8 cellular contexts compared by ENCODE assay signal in the genomic region with DNA sequence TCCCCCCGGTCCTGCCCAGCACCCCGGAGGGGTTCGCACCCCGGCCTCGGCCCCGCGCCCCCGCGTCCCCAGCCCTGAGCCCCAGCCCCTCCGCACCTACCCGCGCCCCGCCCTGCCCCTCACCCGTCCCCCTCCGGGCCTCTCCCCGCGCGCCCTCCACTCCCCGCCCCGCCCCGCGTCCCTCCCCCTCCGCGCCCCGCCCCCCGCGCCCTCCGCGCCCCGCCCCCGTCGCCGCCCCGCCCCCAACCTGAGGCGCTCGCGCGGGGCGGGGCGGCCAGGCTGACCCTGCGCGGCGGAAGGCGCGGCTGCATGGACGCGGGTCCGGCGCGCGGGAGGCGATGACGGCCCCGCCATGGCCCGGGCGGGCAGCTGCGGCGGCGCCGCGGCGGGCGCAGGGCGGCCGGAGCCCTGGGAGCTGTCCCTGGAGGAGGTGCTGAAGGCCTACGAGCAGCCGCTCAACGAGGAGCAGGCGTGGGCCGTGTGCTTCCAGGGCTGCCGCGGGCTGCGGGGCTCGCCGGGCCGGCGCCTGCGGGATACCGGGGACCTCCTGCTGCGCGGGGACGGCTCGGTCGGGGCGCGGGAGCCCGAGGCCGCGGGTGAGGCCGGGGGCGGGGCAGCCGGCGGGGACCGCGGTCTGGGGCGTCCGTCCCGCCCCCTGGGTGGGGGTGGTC. TPM values are rescaled to one million over a fixed set of nuclear protein-coding genes. Genes with fewer than 3 reads are reported as not detected.
DNase-seq lines count a peak whose midpoint lies in the region; ATAC-seq and TF ChIP-seq lines count a peak whose summit lies in the region.

A gene with protein sequence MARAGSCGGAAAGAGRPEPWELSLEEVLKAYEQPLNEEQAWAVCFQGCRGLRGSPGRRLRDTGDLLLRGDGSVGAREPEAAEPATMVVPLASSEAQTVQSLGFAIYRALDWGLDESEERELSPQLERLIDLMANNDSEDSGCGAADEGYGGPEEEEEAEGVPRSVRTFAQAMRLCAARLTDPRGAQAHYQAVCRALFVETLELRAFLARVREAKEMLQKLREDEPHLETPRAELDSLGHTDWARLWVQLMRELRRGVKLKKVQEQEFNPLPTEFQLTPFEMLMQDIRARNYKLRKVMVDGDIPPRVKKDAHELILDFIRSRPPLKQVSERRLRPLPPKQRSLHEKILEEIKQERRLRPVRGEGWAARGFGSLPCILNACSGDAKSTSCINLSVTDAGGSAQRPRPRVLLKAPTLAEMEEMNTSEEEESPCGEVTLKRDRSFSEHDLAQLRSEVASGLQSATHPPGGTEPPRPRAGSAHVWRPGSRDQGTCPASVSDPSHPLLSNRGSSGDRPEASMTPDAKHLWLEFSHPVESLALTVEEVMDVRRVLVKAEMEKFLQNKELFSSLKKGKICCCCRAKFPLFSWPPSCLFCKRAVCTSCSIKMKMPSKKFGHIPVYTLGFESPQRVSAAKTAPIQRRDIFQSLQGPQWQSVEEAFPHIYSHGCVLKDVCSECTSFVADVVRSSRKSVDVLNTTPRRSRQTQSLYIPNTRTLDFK (plus strand): TSS at position 277 of the 671 bp plus-strand sequence. CDS start 76 bp downstream, at position 353.

- peaks cover 0 to 29% of the 10 kb centered on the region in 2 donors for H3K27me3 ChIP-seq in left lung

- peak; percentile 57 for DNase-seq in NCI-H1436 (lab: John Stamatoyannopoulos, UW)
- DNase-seq in NCI-H1436 treated with DMSO at 0.1 percent for 48 hours (lab: John Stamatoyannopoulos, UW), result no peak
- peak; percentile 84 for DNase-seq in NB4 (ENCODE audit: low read depth)
- DNase-seq in activated CD4-positive, alpha-beta T cell treated with anti-CD3 and anti-CD28 coated beads, Interleukin-2, amount 50 U/mL, for 24 hours (ENCODE audit: low read depth in 1 of 2, low spot score in 1 of 2), result peak; percentile 27 to 41
- DNase-seq in left lung, result peak; percentile 69 to 88
- peak; percentile 49 for DNase-seq in stimulated activated CD4-positive, alpha-beta T cell treated with anti-CD3 and anti-CD28 coated beads, Interleukin-2, amount 100 ng/mL, for 4 hours (ENCODE audit: low read depth)
- DNase-seq in SW 1271 (lab: John Stamatoyannopoulos, UW), result no peak

- H3K4me1 ChIP-seq in left lung, result peaks cover 0 to 21% of the 10 kb centered on the region in 2 donors

- intact Hi-C loops in dendritic cell treated with granulocyte-macrophage colony-stimulating factor and Interleukin-4, amounts not matched to agents 40 ng/mL and 50 ng/mL, for 4 days (cut with micrococcal nuclease), result loop anchor here (5.0 kb wide), 1 partner anchor 34 kb away; no protein-coding TSS in a partner anchor
- intact Hi-C loops in left lung (cut with DNase I), result no loop called here

- TF ChIP-seq CTCF in NB4 (IDR thresholded peaks at IDR 0.05; ENCODE audit: low read depth, low read length) (no peak), left lung (IDR thresholded peaks at IDR 0.05) (no peak)

- H3K4me3 Mint-ChIP-seq in dendritic cell treated with granulocyte-macrophage colony-stimulating factor and Interleukin-4, amounts not matched to agents 40 ng/mL and 50 ng/mL, for 4 days, result peak within 1 kb of the TSS; percentile 57

- H3K27me3 Mint-ChIP-seq in dendritic cell treated with granulocyte-macrophage colony-stimulating factor and Interleukin-4, amounts not matched to agents 40 ng/mL and 50 ng/mL, for 4 days, result peaks cover 52% of the 10 kb centered on the region

- no peak for TF ChIP-seq POLR2A in NB4 (IDR thresholded peaks at IDR 0.05; ENCODE audit: extremely low read depth, insufficient read length)

- no peaks in the 10 kb centered on the region for H3K9me3 ChIP-seq in left lung

- H3K27ac ChIP-seq in left lung, result peak within 1 kb of the TSS; percentile 50 to 53

- peak within 1 kb of the TSS; percentile 21 for H3K4me3 ChIP-seq in NB4 (ENCODE audit: low read depth, low read length)
- peak within 1 kb of the TSS; percentile 31 to 48 for H3K4me3 ChIP-seq in left lung

- H3K36me3 Mint-ChIP-seq in dendritic cell treated with granulocyte-macrophage colony-stimulating factor and Interleukin-4, amounts not matched to agents 40 ng/mL and 50 ng/mL, for 4 days (ENCODE audit: low read depth), result no peaks in the 10 kb centered on the region

- no peaks in the 10 kb centered on the region for H3K9me3 Mint-ChIP-seq in dendritic cell treated with granulocyte-macrophage colony-stimulating factor and Interleukin-4, amounts not matched to agents 40 ng/mL and 50 ng/mL, for 4 days

- peaks cover 11% of the 10 kb centered on the region for H3K4me1 Mint-ChIP-seq in dendritic cell treated with granulocyte-macrophage colony-stimulating factor and Interleukin-4, amounts not matched to agents 40 ng/mL and 50 ng/mL, for 4 days (ENCODE audit: low read depth)

- H3K27ac Mint-ChIP-seq in dendritic cell treated with granulocyte-macrophage colony-stimulating factor and Interleukin-4, amounts not matched to agents 40 ng/mL and 50 ng/mL, for 4 days, result no peak within 1 kb of the TSS

- no peaks in the 10 kb centered on the region for H3K36me3 ChIP-seq in left lung

- peak; percentile 72 for ATAC-seq in left lung

RNA-seq across cellular contexts. Expression of the gene that starts here (rescaled TPM):
- 10 to 100 TPM in 1 of 2 donors, 1 to 10 TPM in 1; 9.1 to 12.3 TPM for total RNA-seq in left lung

Comparison
In these comparisons a context has a peak if more than half of its experiments do, and no peak if none do; other contexts are left out.
1. DNase-seq: peak in NCI-H1436 (single experiment), NB4 (single experiment), activated CD4-positive, alpha-beta T cell treated with anti-CD3 and anti-CD28 coated beads, Interleukin-2, amount 50 U/mL, for 24 hours (2 of 2), left lung (2 of 2) and stimulated activated CD4-positive, alpha-beta T cell treated with anti-CD3 and anti-CD28 coated beads, Interleukin-2, amount 100 ng/mL, for 4 hours (single experiment); none in NCI-H1436 treated with DMSO at 0.1 percent for 48 hours (single experiment) and SW 1271 (0 of 2).